ENCODE assay signal across 1 cellular context in the genomic region with DNA sequence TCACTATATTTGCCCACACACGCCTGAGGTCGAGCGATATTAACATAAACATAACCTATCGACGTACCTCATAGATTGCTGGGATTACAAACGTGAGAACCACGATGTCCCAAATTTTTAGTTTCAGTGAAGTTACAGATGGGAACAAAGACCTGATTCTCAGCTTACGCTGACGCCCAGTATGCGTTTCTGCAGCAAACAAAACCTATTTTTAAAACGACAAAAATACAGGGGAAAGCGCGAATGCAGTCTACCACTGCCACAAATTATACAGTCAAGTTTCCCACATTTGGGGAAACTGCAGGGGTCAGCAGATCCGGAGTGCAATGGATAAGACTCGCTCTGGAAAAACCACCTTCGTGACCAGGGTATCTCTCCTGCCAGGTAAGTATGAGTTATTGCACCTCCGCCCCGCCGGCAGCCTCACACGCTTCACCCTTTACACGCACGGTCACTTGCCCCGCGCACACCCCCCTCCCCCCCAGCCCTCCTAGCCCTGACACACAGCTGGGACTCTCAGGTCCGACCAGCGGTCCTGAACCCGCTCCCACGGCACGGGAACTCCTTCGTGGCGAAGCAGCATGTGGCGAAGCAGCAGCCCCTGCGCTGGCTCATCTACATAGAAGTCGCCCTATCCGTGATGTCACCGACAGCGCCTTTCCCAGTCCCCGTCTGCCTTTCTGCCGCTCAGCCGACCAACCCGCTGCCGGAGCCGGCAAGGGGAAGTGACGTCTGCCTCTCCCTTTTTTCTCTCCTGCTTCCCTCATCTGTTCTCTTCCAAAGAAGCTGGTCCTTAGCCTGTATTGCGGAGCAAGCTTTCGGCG.
TF ChIP-seq lines count a peak whose summit lies in the region.

No MANE protein-coding gene starts in this region.

TF ChIP-seq in WTC11, 78 proteins besides CTCF, POLR2A, EP300 and RAD21 (continued from another document):
- TF ChIP-seq, protein P1, sequence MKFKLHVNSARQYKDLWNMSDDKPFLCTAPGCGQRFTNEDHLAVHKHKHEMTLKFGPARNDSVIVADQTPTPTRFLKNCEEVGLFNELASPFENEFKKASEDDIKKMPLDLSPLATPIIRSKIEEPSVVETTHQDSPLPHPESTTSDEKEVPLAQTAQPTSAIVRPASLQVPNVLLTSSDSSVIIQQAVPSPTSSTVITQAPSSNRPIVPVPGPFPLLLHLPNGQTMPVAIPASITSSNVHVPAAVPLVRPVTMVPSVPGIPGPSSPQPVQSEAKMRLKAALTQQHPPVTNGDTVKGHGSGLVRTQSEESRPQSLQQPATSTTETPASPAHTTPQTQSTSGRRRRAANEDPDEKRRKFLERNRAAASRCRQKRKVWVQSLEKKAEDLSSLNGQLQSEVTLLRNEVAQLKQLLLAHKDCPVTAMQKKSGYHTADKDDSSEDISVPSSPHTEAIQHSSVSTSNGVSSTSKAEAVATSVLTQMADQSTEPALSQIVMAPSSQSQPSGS (CRISPR knock-in tag; IDR thresholded peaks at IDR 0.05; ENCODE audit: borderline replicate concordance, low read depth), result peak; percentile 59; the same call in 1 of the 2 replicates
- peak; percentile 99 for TF ChIP-seq EMX1 (CRISPR knock-in tag; IDR thresholded peaks at IDR 0.05)
- TF ChIP-seq, protein P2, sequence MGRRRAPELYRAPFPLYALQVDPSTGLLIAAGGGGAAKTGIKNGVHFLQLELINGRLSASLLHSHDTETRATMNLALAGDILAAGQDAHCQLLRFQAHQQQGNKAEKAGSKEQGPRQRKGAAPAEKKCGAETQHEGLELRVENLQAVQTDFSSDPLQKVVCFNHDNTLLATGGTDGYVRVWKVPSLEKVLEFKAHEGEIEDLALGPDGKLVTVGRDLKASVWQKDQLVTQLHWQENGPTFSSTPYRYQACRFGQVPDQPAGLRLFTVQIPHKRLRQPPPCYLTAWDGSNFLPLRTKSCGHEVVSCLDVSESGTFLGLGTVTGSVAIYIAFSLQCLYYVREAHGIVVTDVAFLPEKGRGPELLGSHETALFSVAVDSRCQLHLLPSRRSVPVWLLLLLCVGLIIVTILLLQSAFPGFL (CRISPR knock-in tag; IDR thresholded peaks at IDR 0.05; ENCODE audit: borderline replicate concordance), result peak; percentile 92
- peak; percentile 81; the same call in 1 of the 2 replicates for TF ChIP-seq MYBL2 (CRISPR knock-in tag; IDR thresholded peaks at IDR 0.05)
- 0 out of 2 replicates have a peak, but pooled peaks have one; percentile 28 for TF ChIP-seq FOXJ3 (CRISPR knock-in tag; IDR thresholded peaks at IDR 0.05; ENCODE audit: borderline replicate concordance)
- peak; percentile 94 for TF ChIP-seq ETV6 (CRISPR knock-in tag; IDR thresholded peaks at IDR 0.05)
- peak; percentile 99 for TF ChIP-seq NFATC4 (CRISPR knock-in tag; IDR thresholded peaks at IDR 0.05)
- peak; percentile 77; the same call in 1 of the 2 replicates for TF ChIP-seq KAT7 (CRISPR knock-in tag; IDR thresholded peaks at IDR 0.05; ENCODE audit: borderline replicate concordance)
- TF ChIP-seq, protein P3, sequence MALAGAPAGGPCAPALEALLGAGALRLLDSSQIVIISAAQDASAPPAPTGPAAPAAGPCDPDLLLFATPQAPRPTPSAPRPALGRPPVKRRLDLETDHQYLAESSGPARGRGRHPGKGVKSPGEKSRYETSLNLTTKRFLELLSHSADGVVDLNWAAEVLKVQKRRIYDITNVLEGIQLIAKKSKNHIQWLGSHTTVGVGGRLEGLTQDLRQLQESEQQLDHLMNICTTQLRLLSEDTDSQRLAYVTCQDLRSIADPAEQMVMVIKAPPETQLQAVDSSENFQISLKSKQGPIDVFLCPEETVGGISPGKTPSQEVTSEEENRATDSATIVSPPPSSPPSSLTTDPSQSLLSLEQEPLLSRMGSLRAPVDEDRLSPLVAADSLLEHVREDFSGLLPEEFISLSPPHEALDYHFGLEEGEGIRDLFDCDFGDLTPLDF (CRISPR knock-in tag; IDR thresholded peaks at IDR 0.05), result peak; percentile 70; the same call in 1 of the 2 replicates
- TF ChIP-seq, protein P4, sequence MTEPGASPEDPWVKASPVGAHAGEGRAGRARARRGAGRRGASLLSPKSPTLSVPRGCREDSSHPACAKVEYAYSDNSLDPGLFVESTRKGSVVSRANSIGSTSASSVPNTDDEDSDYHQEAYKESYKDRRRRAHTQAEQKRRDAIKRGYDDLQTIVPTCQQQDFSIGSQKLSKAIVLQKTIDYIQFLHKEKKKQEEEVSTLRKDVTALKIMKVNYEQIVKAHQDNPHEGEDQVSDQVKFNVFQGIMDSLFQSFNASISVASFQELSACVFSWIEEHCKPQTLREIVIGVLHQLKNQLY (CRISPR knock-in tag; IDR thresholded peaks at IDR 0.05), result peak; percentile 62; the same call in 1 of the 2 replicates
- TF ChIP-seq ZNF416 (CRISPR knock-in tag; IDR thresholded peaks at IDR 0.05), result peak; percentile 99
- TF ChIP-seq, protein P5, sequence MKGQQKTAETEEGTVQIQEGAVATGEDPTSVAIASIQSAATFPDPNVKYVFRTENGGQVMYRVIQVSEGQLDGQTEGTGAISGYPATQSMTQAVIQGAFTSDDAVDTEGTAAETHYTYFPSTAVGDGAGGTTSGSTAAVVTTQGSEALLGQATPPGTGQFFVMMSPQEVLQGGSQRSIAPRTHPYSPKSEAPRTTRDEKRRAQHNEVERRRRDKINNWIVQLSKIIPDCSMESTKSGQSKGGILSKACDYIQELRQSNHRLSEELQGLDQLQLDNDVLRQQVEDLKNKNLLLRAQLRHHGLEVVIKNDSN (CRISPR knock-in tag; IDR thresholded peaks at IDR 0.05), result peak; percentile 74; the same call in 1 of the 2 replicates
- TF ChIP-seq OVOL2 (CRISPR knock-in tag; IDR thresholded peaks at IDR 0.05; ENCODE audit: borderline replicate concordance), result peak; percentile 91; the same call in 1 of the 2 replicates
- peak; percentile 92 for TF ChIP-seq ZNF219 (CRISPR knock-in tag; IDR thresholded peaks at IDR 0.05; ENCODE audit: borderline replicate concordance)
- peak; percentile 99 for TF ChIP-seq PRRX2 (CRISPR knock-in tag; IDR thresholded peaks at IDR 0.05)
- TF ChIP-seq, protein P6, sequence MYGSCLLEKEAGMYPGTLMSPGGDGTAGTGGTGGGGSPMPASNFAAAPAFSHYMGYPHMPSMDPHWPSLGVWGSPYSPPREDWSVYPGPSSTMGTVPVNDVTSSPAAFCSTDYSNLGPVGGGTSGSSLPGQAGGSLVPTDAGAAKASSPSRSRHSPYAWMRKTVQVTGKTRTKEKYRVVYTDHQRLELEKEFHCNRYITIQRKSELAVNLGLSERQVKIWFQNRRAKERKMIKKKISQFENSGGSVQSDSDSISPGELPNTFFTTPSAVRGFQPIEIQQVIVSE (CRISPR knock-in tag; IDR thresholded peaks at IDR 0.05; ENCODE audit: borderline replicate concordance), result peak; percentile 96
- TF ChIP-seq, protein P7, sequence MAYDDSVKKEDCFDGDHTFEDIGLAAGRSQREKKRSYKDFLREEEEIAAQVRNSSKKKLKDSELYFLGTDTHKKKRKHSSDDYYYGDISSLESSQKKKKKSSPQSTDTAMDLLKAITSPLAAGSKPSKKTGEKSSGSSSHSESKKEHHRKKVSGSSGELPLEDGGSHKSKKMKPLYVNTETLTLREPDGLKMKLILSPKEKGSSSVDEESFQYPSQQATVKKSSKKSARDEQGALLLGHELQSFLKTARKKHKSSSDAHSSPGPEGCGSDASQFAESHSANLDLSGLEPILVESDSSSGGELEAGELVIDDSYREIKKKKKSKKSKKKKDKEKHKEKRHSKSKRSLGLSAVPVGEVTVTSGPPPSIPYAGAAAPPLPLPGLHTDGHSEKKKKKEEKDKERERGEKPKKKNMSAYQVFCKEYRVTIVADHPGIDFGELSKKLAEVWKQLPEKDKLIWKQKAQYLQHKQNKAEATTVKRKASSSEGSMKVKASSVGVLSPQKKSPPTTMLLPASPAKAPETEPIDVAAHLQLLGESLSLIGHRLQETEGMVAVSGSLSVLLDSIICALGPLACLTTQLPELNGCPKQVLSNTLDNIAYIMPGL (CRISPR knock-in tag; IDR thresholded peaks at IDR 0.05), result peak; percentile 42; the same call in 1 of the 2 replicates
- TF ChIP-seq SOX15 (CRISPR knock-in tag; IDR thresholded peaks at IDR 0.05), result peak; percentile 90
- TF ChIP-seq, protein P8, sequence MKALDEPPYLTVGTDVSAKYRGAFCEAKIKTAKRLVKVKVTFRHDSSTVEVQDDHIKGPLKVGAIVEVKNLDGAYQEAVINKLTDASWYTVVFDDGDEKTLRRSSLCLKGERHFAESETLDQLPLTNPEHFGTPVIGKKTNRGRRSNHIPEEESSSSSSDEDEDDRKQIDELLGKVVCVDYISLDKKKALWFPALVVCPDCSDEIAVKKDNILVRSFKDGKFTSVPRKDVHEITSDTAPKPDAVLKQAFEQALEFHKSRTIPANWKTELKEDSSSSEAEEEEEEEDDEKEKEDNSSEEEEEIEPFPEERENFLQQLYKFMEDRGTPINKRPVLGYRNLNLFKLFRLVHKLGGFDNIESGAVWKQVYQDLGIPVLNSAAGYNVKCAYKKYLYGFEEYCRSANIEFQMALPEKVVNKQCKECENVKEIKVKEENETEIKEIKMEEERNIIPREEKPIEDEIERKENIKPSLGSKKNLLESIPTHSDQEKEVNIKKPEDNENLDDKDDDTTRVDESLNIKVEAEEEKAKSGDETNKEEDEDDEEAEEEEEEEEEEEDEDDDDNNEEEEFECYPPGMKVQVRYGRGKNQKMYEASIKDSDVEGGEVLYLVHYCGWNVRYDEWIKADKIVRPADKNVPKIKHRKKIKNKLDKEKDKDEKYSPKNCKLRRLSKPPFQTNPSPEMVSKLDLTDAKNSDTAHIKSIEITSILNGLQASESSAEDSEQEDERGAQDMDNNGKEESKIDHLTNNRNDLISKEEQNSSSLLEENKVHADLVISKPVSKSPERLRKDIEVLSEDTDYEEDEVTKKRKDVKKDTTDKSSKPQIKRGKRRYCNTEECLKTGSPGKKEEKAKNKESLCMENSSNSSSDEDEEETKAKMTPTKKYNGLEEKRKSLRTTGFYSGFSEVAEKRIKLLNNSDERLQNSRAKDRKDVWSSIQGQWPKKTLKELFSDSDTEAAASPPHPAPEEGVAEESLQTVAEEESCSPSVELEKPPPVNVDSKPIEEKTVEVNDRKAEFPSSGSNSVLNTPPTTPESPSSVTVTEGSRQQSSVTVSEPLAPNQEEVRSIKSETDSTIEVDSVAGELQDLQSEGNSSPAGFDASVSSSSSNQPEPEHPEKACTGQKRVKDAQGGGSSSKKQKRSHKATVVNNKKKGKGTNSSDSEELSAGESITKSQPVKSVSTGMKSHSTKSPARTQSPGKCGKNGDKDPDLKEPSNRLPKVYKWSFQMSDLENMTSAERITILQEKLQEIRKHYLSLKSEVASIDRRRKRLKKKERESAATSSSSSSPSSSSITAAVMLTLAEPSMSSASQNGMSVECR (CRISPR knock-in tag; IDR thresholded peaks at IDR 0.05; ENCODE audit: borderline replicate concordance), result peak; percentile 97
- TF ChIP-seq, protein P9, sequence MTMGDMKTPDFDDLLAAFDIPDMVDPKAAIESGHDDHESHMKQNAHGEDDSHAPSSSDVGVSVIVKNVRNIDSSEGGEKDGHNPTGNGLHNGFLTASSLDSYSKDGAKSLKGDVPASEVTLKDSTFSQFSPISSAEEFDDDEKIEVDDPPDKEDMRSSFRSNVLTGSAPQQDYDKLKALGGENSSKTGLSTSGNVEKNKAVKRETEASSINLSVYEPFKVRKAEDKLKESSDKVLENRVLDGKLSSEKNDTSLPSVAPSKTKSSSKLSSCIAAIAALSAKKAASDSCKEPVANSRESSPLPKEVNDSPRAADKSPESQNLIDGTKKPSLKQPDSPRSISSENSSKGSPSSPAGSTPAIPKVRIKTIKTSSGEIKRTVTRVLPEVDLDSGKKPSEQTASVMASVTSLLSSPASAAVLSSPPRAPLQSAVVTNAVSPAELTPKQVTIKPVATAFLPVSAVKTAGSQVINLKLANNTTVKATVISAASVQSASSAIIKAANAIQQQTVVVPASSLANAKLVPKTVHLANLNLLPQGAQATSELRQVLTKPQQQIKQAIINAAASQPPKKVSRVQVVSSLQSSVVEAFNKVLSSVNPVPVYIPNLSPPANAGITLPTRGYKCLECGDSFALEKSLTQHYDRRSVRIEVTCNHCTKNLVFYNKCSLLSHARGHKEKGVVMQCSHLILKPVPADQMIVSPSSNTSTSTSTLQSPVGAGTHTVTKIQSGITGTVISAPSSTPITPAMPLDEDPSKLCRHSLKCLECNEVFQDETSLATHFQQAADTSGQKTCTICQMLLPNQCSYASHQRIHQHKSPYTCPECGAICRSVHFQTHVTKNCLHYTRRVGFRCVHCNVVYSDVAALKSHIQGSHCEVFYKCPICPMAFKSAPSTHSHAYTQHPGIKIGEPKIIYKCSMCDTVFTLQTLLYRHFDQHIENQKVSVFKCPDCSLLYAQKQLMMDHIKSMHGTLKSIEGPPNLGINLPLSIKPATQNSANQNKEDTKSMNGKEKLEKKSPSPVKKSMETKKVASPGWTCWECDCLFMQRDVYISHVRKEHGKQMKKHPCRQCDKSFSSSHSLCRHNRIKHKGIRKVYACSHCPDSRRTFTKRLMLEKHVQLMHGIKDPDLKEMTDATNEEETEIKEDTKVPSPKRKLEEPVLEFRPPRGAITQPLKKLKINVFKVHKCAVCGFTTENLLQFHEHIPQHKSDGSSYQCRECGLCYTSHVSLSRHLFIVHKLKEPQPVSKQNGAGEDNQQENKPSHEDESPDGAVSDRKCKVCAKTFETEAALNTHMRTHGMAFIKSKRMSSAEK (CRISPR knock-in tag; IDR thresholded peaks at IDR 0.05; ENCODE audit: borderline replicate concordance), result peak; percentile 100
- TF ChIP-seq, protein P10, sequence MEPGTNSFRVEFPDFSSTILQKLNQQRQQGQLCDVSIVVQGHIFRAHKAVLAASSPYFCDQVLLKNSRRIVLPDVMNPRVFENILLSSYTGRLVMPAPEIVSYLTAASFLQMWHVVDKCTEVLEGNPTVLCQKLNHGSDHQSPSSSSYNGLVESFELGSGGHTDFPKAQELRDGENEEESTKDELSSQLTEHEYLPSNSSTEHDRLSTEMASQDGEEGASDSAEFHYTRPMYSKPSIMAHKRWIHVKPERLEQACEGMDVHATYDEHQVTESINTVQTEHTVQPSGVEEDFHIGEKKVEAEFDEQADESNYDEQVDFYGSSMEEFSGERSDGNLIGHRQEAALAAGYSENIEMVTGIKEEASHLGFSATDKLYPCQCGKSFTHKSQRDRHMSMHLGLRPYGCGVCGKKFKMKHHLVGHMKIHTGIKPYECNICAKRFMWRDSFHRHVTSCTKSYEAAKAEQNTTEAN (CRISPR knock-in tag; IDR thresholded peaks at IDR 0.05), result peak; percentile 91
- TF ChIP-seq GABPB1 (CRISPR knock-in tag; IDR thresholded peaks at IDR 0.05), result peak; percentile 85
- TF ChIP-seq ESRRA (CRISPR knock-in tag; IDR thresholded peaks at IDR 0.05; ENCODE audit: borderline replicate concordance), result peak; percentile 90
